10 cellular contexts compared by ENCODE assay signal in genomic region chr3:127915115-127915936, GRCh38. TPM values are rescaled to one million over a fixed set of nuclear protein-coding genes. Genes with fewer than 3 reads are reported as not detected.
DNase-seq lines count a peak whose midpoint lies in the region; ATAC-seq, FAIRE-seq and TF ChIP-seq lines count a peak whose summit lies in the region.
"Had no signal": no experiment of that assay in that cellular context is flagged by ENCODE, and none has a peak within 500 bp of the region (broad histone marks: within the 10 kb centered on the region; RNA-seq: fewer than 3 reads in every experiment).

A gene with protein sequence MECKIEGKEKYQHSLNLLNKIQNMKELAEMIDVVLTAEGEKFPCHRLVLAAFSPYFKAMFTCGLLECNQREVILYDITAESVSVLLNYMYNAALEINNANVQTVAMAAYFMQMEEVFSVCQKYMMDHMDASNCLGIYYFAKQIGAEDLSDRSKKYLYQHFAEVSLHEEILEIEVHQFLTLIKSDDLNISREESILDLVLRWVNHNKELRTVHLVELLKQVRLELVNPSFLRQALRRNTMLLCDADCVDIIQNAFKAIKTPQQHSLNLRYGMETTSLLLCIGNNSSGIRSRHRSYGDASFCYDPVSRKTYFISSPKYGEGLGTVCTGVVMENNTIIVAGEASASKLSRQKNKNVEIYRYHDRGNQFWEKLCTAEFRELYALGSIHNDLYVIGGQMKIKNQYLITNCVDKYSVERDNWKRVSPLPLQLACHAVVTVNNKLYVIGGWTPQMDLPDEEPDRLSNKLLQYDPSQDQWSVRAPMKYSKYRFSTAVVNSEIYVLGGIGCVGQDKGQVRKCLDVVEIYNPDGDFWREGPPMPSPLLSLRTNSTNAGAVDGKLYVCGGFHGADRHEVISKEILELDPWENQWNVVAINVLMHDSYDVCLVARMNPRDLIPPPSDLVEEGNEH (plus strand): TSS chr3:127915232. CDS start chr3:127923062, 7,830 bp downstream.

- H3K27me3 Mint-ChIP-seq in IgD-negative memory B cell: peaks cover 22% of the 10 kb centered on the region
- peaks cover 59% of the 10 kb centered on the region for H3K27me3 Mint-ChIP-seq in stimulated activated naive CD8-positive, alpha-beta T cell treated with anti-CD3 and anti-CD28 coated beads, Interleukin-15, Interleukin-2, amounts not matched to agents 100 ng/mL and 50 ng/mL, for 24 hours

- H3K27ac Mint-ChIP-seq in IgD-negative memory B cell: no peak within 1 kb of the TSS
- H3K27ac Mint-ChIP-seq in stimulated activated naive CD8-positive, alpha-beta T cell treated with anti-CD3 and anti-CD28 coated beads, Interleukin-15, Interleukin-2, amounts not matched to agents 100 ng/mL and 50 ng/mL, for 24 hours: no peak within 1 kb of the TSS

- no peaks in the 10 kb centered on the region for H3K36me3 Mint-ChIP-seq in IgD-negative memory B cell
- no peaks in the 10 kb centered on the region for H3K36me3 Mint-ChIP-seq in stimulated activated naive CD8-positive, alpha-beta T cell treated with anti-CD3 and anti-CD28 coated beads, Interleukin-15, Interleukin-2, amounts not matched to agents 100 ng/mL and 50 ng/mL, for 24 hours (ENCODE audit: low read depth)

- no peak for TF ChIP-seq RAD21 in HepG2 (CRISPR knock-in tag; IDR thresholded peaks at IDR 0.05)

- H3K27me3 ChIP-seq in HepG2 (ENCODE audit: control insufficient read depth in 1 of 2, insufficient read depth in 2 of 2, low read length in 2 of 2): peaks cover 0 to 5% of the 10 kb centered on the region in 2 experiments; a peak in 2 of 5 replicates

- DNase-seq in cerebellar cortex (ENCODE audit: low spot score) (peak; percentile 69), HepG2 (ENCODE audit: low spot score) (no peak), LoVo (ENCODE audit: low spot score) (no peak), ureter (ENCODE audit: low spot score) (no peak), GM19238 (ENCODE audit: insufficient read length, low spot score) (no peak)
- no peak for DNase-seq in stimulated activated CD4-positive, alpha-beta T cell treated with anti-CD3 and anti-CD28 coated beads, Interleukin-4, amount 100 ng/mL, for 1 hour
- DNase-seq: SIG-M5 had no signal

- H3K9me3 Mint-ChIP-seq in IgD-negative memory B cell: peaks cover 1 to 7% (median 7%) of the 10 kb centered on the region in 3 donors
- H3K9me3 Mint-ChIP-seq in stimulated activated naive CD8-positive, alpha-beta T cell treated with anti-CD3 and anti-CD28 coated beads, Interleukin-15, Interleukin-2, amounts not matched to agents 100 ng/mL and 50 ng/mL, for 24 hours: no peaks in the 10 kb centered on the region

- no peaks in the 10 kb centered on the region for H3K36me3 ChIP-seq in HepG2 (replicated peaks in 1 of 2; ENCODE audit: control insufficient read depth in 1 of 2, insufficient read depth in 2 of 2, low read length in 2 of 2)

- no peak within 1 kb of the TSS for H2AFZ ChIP-seq in HepG2 (ENCODE audit: low read length)

- H3K4me1 ChIP-seq in HepG2 (ENCODE audit: insufficient read depth, low read length): no peaks in the 10 kb centered on the region

- no peak for FAIRE-seq in HepG2 (lab: Jason Lieb, UNC)

- no peak within 1 kb of the TSS for H3K9ac ChIP-seq in HepG2 (ENCODE audit: insufficient read depth, low read depth, low read length)

- no peak for TF ChIP-seq CTCF in HepG2 (CRISPR knock-in tag; IDR thresholded peaks at IDR 0.05)

- H3K4me3 ChIP-seq in HepG2 (replicated peaks in 1 of 3; ENCODE audit: insufficient read depth in 1 of 3, low read depth in 2 of 3, low read length in 3 of 3): no peak within 1 kb of the TSS

- ATAC-seq in HepG2: no peak
- ATAC-seq: HCT116 had no signal

- CTCF ChIA-PET in HepG2 (lab: Yijun Ruan, JAX; ENCODE audit: low intra/inter-chr PET ratio, low total read pairs): no interaction called here

- intact Hi-C loops in HepG2 (cut with micrococcal nuclease; ENCODE audit: unreplicated experiment): no loop called here

- no peak within 1 kb of the TSS for H3K4me2 ChIP-seq in HepG2 (ENCODE audit: low read depth, low read length)

- no TSS peak for BruUV-seq in HepG2 (replicated peaks; lab: Mats Ljungman, UMichigan)

- 69% methylated on average over 42 of the region's 69 CpGs for WGBS in HepG2 (ENCODE audit: low lambda C conversion rate)

- H3K27ac ChIP-seq in HepG2 (ENCODE audit: extremely low read length, insufficient read depth, low read length): no peak within 1 kb of the TSS

- no peaks in the 10 kb centered on the region for H3K9me3 ChIP-seq in HepG2 (ENCODE audit: low read length)

- peak within 1 kb of the TSS in 3 of 4 donors; percentile 4 to 51 (median 36) for H3K4me3 Mint-ChIP-seq in IgD-negative memory B cell
- peak within 1 kb of the TSS; percentile 20 for H3K4me3 Mint-ChIP-seq in stimulated activated naive CD8-positive, alpha-beta T cell treated with anti-CD3 and anti-CD28 coated beads, Interleukin-15, Interleukin-2, amounts not matched to agents 100 ng/mL and 50 ng/mL, for 24 hours

- no peak for TF ChIP-seq POLR2A in HepG2 (IDR thresholded peaks at IDR 0.05; ENCODE audit: insufficient read depth in 1 of 2, low read depth in 2 of 2, low read length in 2 of 2)

- in situ Hi-C loops in HepG2 (cut with HindIII; ENCODE audit: extremely low pct_ligation_motif_present, low pct_unique_long_range_greater_than_20kb): no loop called here

- H3K79me2 ChIP-seq in HepG2 (ENCODE audit: insufficient read depth, low read length): no peaks in the 10 kb centered on the region

- no peak for TF ChIP-seq EP300 in HepG2 (IDR thresholded peaks at IDR 0.05; ENCODE audit: low read depth in 2 of 2, low read length in 2 of 2)
- TF ChIP-seq EP300 in HepG2 (CRISPR knock-in tag; IDR thresholded peaks at IDR 0.05; ENCODE audit: borderline replicate concordance): no peak

- H4K20me1 ChIP-seq in HepG2 (ENCODE audit: insufficient read depth, low read length): no peaks in the 10 kb centered on the region

- H3K4me1 Mint-ChIP-seq in IgD-negative memory B cell: no peaks in the 10 kb centered on the region
- peaks cover 14% of the 10 kb centered on the region for H3K4me1 Mint-ChIP-seq in stimulated activated naive CD8-positive, alpha-beta T cell treated with anti-CD3 and anti-CD28 coated beads, Interleukin-15, Interleukin-2, amounts not matched to agents 100 ng/mL and 50 ng/mL, for 24 hours (ENCODE audit: low read depth)

- POLR2A ChIA-PET in HepG2 (lab: Yijun Ruan, JAX): no interaction called here

TF ChIP-seq in HepG2, 621 proteins besides CTCF, POLR2A, EP300 and RAD21:
- TF ChIP-seq ZNF12 (CRISPR knock-in tag; IDR thresholded peaks at IDR 0.05): no peak
- TF ChIP-seq ZNF687 (CRISPR knock-in tag; IDR thresholded peaks at IDR 0.05): 0 out of 2 replicates have a peak, but pooled peaks have one; percentile 14

RNA-seq across cellular contexts. Expression of the gene that starts here (rescaled TPM):
- polyA plus RNA-seq in IgD-negative memory B cell (not detected), HepG2 (2011; rRNA removed) (not detected in 2 replicates)
- total RNA-seq in HepG2 (2016; rRNA removed; fragmentation: Illumina TruSeq; extraction: Trizol) (not detected in 2 replicates), ureter (5.5 TPM)
- not detected in 2 replicates for total RNA-seq in HepG2 (2016; cell fraction: cytosol; rRNA removed; fragmentation: Illumina TruSeq; extraction: Trizol; ENCODE audit: low read depth)
- total RNA-seq in HepG2 (2016; cell fraction: insoluble cytoplasmic fraction; rRNA removed; fragmentation: Illumina TruSeq; extraction: Trizol): not detected in 2 replicates
- not detected in 2 replicates for total RNA-seq in HepG2 (2016; cell fraction: membrane; rRNA removed; fragmentation: Illumina TruSeq; extraction: Trizol)
- total RNA-seq in HepG2 (2016; cell fraction: nucleus; rRNA removed; fragmentation: Illumina TruSeq; extraction: Trizol): not detected in 2 replicates
- not detected in 2 replicates for polyA plus RNA-seq in HepG2 (2011; cell fraction: cytosol; rRNA removed)
- polyA plus RNA-seq in HepG2 (2011; cell fraction: nucleus; rRNA removed): not detected in 2 replicates
- not detected in 2 replicates for polyA plus RNA-seq in HepG2 (2012)
- not detected in 2 replicates for polyA plus RNA-seq in HepG2 (2016; cell fraction: cytosol; fragmentation: Illumina TruSeq; extraction: Trizol; ENCODE audit: low read depth)
- not detected in 2 replicates for polyA plus RNA-seq in HepG2 (2016; cell fraction: insoluble cytoplasmic fraction; fragmentation: Illumina TruSeq; extraction: Trizol; ENCODE audit: low read depth)
- polyA plus RNA-seq in HepG2 (2016; cell fraction: membrane; fragmentation: Illumina TruSeq; extraction: Trizol; ENCODE audit: low read depth): not detected in 2 replicates
- not detected in 2 replicates for polyA plus RNA-seq in HepG2 (2016; cell fraction: nucleus; fragmentation: Illumina TruSeq; extraction: Trizol; ENCODE audit: insufficient read depth, low read depth)
- not detected in 2 replicates for polyA minus RNA-seq in HepG2 (2011; rRNA and poly(A)+ RNA removed; ENCODE audit: low replicate concordance)
- not detected in 2 replicates for polyA minus RNA-seq in HepG2 (2011; cell fraction: cytosol; rRNA and poly(A)+ RNA removed)
- not detected in 2 replicates for polyA minus RNA-seq in HepG2 (2011; cell fraction: nucleus; rRNA and poly(A)+ RNA removed)
